Comparison of ENCODE assay signal across 24 cellular contexts in genomic region chr1:216425577-216425976, GRCh38. TPM values are rescaled to one million over a fixed set of nuclear protein-coding genes. Genes with fewer than 3 reads are reported as not detected.
DNase-seq lines count a peak whose midpoint lies in the region; TF ChIP-seq lines count a peak whose summit lies in the region.
"Had no signal": no experiment of that assay in that cellular context is flagged by ENCODE, and none has a peak within 500 bp of the region (broad histone marks: within the 10 kb centered on the region; RNA-seq: fewer than 3 reads in every experiment).

No MANE protein-coding gene starts in this region.

- H3K27me3 ChIP-seq in hepatocyte = no peaks in the 10 kb centered on the region
- no peaks in the 10 kb centered on the region for H3K27me3 ChIP-seq in esophagus muscularis mucosa
- H3K27me3 ChIP-seq: SJCRH30, testis, uterus had no signal

- no peaks in the 10 kb centered on the region for H3K36me3 Mint-ChIP-seq in activated T-helper 1 cell treated with anti-CD3 and anti-CD28 coated beads, Interleukin-12 subunit alpha, Interleukin-12 subunit beta, Interleukin-2, Interleukin-4 antibody, amounts not matched to agents 30 ng/mL and 10 ng/mL and 1 ng/mL, durations not matched to agents 14 hours and 24 hours and 36 hours (ENCODE audit: low read depth)
- H3K36me3 Mint-ChIP-seq: stimulated activated naive B cell treated with anti-CD40 and anti-IgM and Interleukin-4, amounts not matched to agents 10 μg/mL and 1 μg/mL and 100 μg/mL, for 72 hours had no signal

- H3K9me3 Mint-ChIP-seq in activated T-helper 1 cell treated with anti-CD3 and anti-CD28 coated beads, Interleukin-12 subunit alpha, Interleukin-12 subunit beta, Interleukin-2, Interleukin-4 antibody, amounts not matched to agents 30 ng/mL and 10 ng/mL and 1 ng/mL, durations not matched to agents 14 hours and 24 hours and 36 hours = no peaks in the 10 kb centered on the region
- H3K9me3 Mint-ChIP-seq: CD4-positive, alpha-beta T cell; stimulated activated naive B cell treated with anti-CD40 and anti-IgM and Interleukin-4, amounts not matched to agents 10 μg/mL and 1 μg/mL and 100 μg/mL, for 72 hours had no signal

- H3K27ac Mint-ChIP-seq in activated T-helper 1 cell treated with anti-CD3 and anti-CD28 coated beads, Interleukin-12 subunit alpha, Interleukin-12 subunit beta, Interleukin-2, Interleukin-4 antibody, amounts not matched to agents 30 ng/mL and 10 ng/mL and 1 ng/mL, durations not matched to agents 14 hours and 24 hours and 36 hours = no peak overlapping the region
- H3K27ac Mint-ChIP-seq: CD4-positive, alpha-beta T cell; natural killer cell treated with Interleukin-12 subunit alpha and Interleukin-12 subunit beta and Interleukin-15 and Interleukin-18, amount 100 ng/mL, for 72 hours; stimulated activated naive B cell treated with anti-CD40 and anti-IgM and Interleukin-4, amounts not matched to agents 10 μg/mL and 1 μg/mL and 100 μg/mL, for 72 hours had no signal

- H3K79me2 ChIP-seq in hepatocyte = no peaks in the 10 kb centered on the region

- no peak overlapping the region for H3K4me3 Mint-ChIP-seq in activated T-helper 1 cell treated with anti-CD3 and anti-CD28 coated beads, Interleukin-12 subunit alpha, Interleukin-12 subunit beta, Interleukin-2, Interleukin-4 antibody, amounts not matched to agents 30 ng/mL and 10 ng/mL and 1 ng/mL, durations not matched to agents 14 hours and 24 hours and 36 hours
- H3K4me3 Mint-ChIP-seq: CD4-positive, alpha-beta T cell; natural killer cell treated with Interleukin-12 subunit alpha and Interleukin-12 subunit beta and Interleukin-15 and Interleukin-18, amount 100 ng/mL, for 72 hours; stimulated activated naive B cell treated with anti-CD40 and anti-IgM and Interleukin-4, amounts not matched to agents 10 μg/mL and 1 μg/mL and 100 μg/mL, for 72 hours had no signal

- H3K4me1 Mint-ChIP-seq in activated T-helper 1 cell treated with anti-CD3 and anti-CD28 coated beads, Interleukin-12 subunit alpha, Interleukin-12 subunit beta, Interleukin-2, Interleukin-4 antibody, amounts not matched to agents 30 ng/mL and 10 ng/mL and 1 ng/mL, durations not matched to agents 14 hours and 24 hours and 36 hours (ENCODE audit: low read depth) = no peaks in the 10 kb centered on the region
- H3K4me1 Mint-ChIP-seq: stimulated activated naive B cell treated with anti-CD40 and anti-IgM and Interleukin-4, amounts not matched to agents 10 μg/mL and 1 μg/mL and 100 μg/mL, for 72 hours had no signal

- H3K27ac ChIP-seq in hepatocyte (no peak overlapping the region), esophagus muscularis mucosa (replicated peaks in 1 of 4) (no peak overlapping the region)
- H3K27ac ChIP-seq: SJCRH30, testis, uterus, VCaP had no signal

- TF ChIP-seq EP300 in esophagus muscularis mucosa (IDR thresholded peaks at IDR 0.05) = no peak

- H3K9me3 ChIP-seq in hepatocyte (ENCODE audit: low read depth) (no peaks in the 10 kb centered on the region), esophagus muscularis mucosa (no peaks in the 10 kb centered on the region)
- H3K9me3 ChIP-seq: HAP-1, SJCRH30, testis, uterus had no signal

- DNase-seq in D341Med (ENCODE audit: low spot score) (peak; percentile 57), NCI-H226 (peak; percentile 41), cardiac fibroblast (ENCODE audit: low read depth in 2 of 2) (peak; percentile 14 to 61), hepatocyte (ENCODE audit: low spot score) (peak; percentile 28), NCI-H526 (lab: John Stamatoyannopoulos, UW) (no peak), cortex of kidney (lab: John Stamatoyannopoulos, UW) (no peak), esophagus muscularis mucosa (ENCODE audit: extremely low spot score) (no peak)
- DNase-seq in activated T-helper 1 cell treated with anti-CD3 and anti-CD28 coated beads, Interleukin-12 subunit alpha, Interleukin-12 subunit beta, Interleukin-2, Interleukin-4 antibody, amounts not matched to agents 30 ng/mL and 10 ng/mL and 1 ng/mL, durations not matched to agents 14 hours and 24 hours and 36 hours (ENCODE audit: low spot score) = no peak
- DNase-seq: activated CD8-positive, alpha-beta memory T cell treated with anti-CD3 and anti-CD28 coated beads, Interleukin-2, amount 50 U/mL, for 48 hours; activated effector memory CD4-positive, alpha-beta T cell treated with anti-CD3 and anti-CD28 coated beads, Interleukin-2, amount 50 U/mL, for 16 hours; CD4-positive, alpha-beta T cell; KBM-7; NCI-H2171; NCI-H774; PC-3; SJCRH30; stimulated activated naive B cell treated with anti-CD40 and anti-IgM and Interleukin-4, amounts not matched to agents 10 μg/mL and 1 μg/mL and 100 μg/mL, for 72 hours; testis; uterus had no signal

- no peaks in the 10 kb centered on the region for H3K4me1 ChIP-seq in hepatocyte (ENCODE audit: insufficient read depth)
- peaks cover 0 to 4% (median 0%) of the 10 kb centered on the region in 4 donors for H3K4me1 ChIP-seq in esophagus muscularis mucosa
- H3K4me1 ChIP-seq: HAP-1, SJCRH30, testis, uterus had no signal

- H3K4me3 ChIP-seq in cardiac fibroblast (replicated peaks in 1 of 2; ENCODE audit: low read depth in 2 of 2, low read length in 2 of 2) = no peak overlapping the region
- no peak overlapping the region for H3K4me3 ChIP-seq in hepatocyte
- H3K4me3 ChIP-seq in esophagus muscularis mucosa = no peak overlapping the region
- H3K4me3 ChIP-seq: HAP-1, SJCRH30, testis, uterus had no signal

- no peak overlapping the region for H3K4me2 ChIP-seq in hepatocyte

- H3K27me3 Mint-ChIP-seq in activated T-helper 1 cell treated with anti-CD3 and anti-CD28 coated beads, Interleukin-12 subunit alpha, Interleukin-12 subunit beta, Interleukin-2, Interleukin-4 antibody, amounts not matched to agents 30 ng/mL and 10 ng/mL and 1 ng/mL, durations not matched to agents 14 hours and 24 hours and 36 hours (ENCODE audit: insufficient read depth) = no peaks in the 10 kb centered on the region
- H3K27me3 Mint-ChIP-seq: CD4-positive, alpha-beta T cell; natural killer cell treated with Interleukin-12 subunit alpha and Interleukin-12 subunit beta and Interleukin-15 and Interleukin-18, amount 100 ng/mL, for 72 hours; stimulated activated naive B cell treated with anti-CD40 and anti-IgM and Interleukin-4, amounts not matched to agents 10 μg/mL and 1 μg/mL and 100 μg/mL, for 72 hours had no signal

- no peaks in the 10 kb centered on the region for H4K20me1 ChIP-seq in hepatocyte (ENCODE audit: insufficient read depth, poor library complexity, severe bottlenecking)

- no peaks in the 10 kb centered on the region for H3K9me2 ChIP-seq in hepatocyte (replicated peaks; ENCODE audit: insufficient read depth)

- H3K36me3 ChIP-seq in hepatocyte (replicated peaks; ENCODE audit: insufficient read depth, low read depth) = no peaks in the 10 kb centered on the region
- H3K36me3 ChIP-seq in esophagus muscularis mucosa = no peaks in the 10 kb centered on the region
- H3K36me3 ChIP-seq: HAP-1, SJCRH30, uterus had no signal

- H2AFZ ChIP-seq in hepatocyte = no peak overlapping the region

- intact Hi-C loops in activated T-helper 1 cell treated with anti-CD3 and anti-CD28 coated beads, Interleukin-12 subunit alpha, Interleukin-12 subunit beta, Interleukin-2, Interleukin-4 antibody, amounts not matched to agents 30 ng/mL and 10 ng/mL and 1 ng/mL, durations not matched to agents 14 hours and 24 hours and 36 hours (cut with micrococcal nuclease) = no loop called here
- intact Hi-C loops in esophagus muscularis mucosa (cut with DNase I) = no loop called here

- TF ChIP-seq POLR2A in esophagus muscularis mucosa (IDR thresholded peaks at IDR 0.05; ENCODE audit: low read depth) = no peak

- no peak for TF ChIP-seq CTCF in cardiac fibroblast (IDR thresholded peaks at IDR 0.05; ENCODE audit: low read depth, low read length)
- TF ChIP-seq CTCF in hepatocyte (IDR thresholded peaks at IDR 0.05; ENCODE audit: poor library complexity) = no peak
- TF ChIP-seq CTCF in esophagus muscularis mucosa (IDR thresholded peaks at IDR 0.05) = no peak

- WGBS in hepatocyte (ENCODE audit: low lambda C conversion rate, missing lambda C conversion rate) = 77% methylated on average over 5 of the region's 5 CpGs
- 76% methylated on average over 5 of the region's 5 CpGs for WGBS in esophagus muscularis mucosa

RNA-seq across cellular contexts. Expression of gene USH2A, which starts 2.3 kb away (rescaled TPM):
- 0.07 and 0.20 TPM in 2 replicates for total RNA-seq in hepatocyte
- polyA plus RNA-seq in hepatocyte = not detected in 2 replicates
- not detected in 2 replicates for total RNA-seq in activated T-helper 1 cell treated with anti-CD3 and anti-CD28 coated beads, Interleukin-12 subunit alpha, Interleukin-12 subunit beta, Interleukin-2, Interleukin-4 antibody, amounts not matched to agents 30 ng/mL and 10 ng/mL and 1 ng/mL, durations not matched to agents 14 hours and 24 hours and 36 hours
- total RNA-seq in esophagus muscularis mucosa = 1 to 10 TPM in 1 of 4 donors, under 1 TPM in 3; under 0.01 to 1.9 (median under 0.01) TPM
- total RNA-seq: CD4-positive, alpha-beta T cell; G401; natural killer cell treated with Interleukin-12 subunit alpha and Interleukin-12 subunit beta and Interleukin-15 and Interleukin-18, amount 100 ng/mL, for 72 hours; PC-3; T-helper 1 cell treated with Interleukin-12 subunit alpha and Interleukin-12 subunit beta and Interleukin-4 antibody, amounts not matched to agents 30 ng/mL and 1 ng/mL, for 36 hours had no signal

Comparison
In these comparisons a context has a peak if more than half of its experiments do, and no peak if none do; other contexts are left out.
1. DNase-seq: peak in D341Med (single experiment), NCI-H226 (single experiment), cardiac fibroblast (2 of 2) and hepatocyte (single experiment); none in NCI-H526 (0 of 2), activated T-helper 1 cell treated with anti-CD3 and anti-CD28 coated beads, Interleukin-12 subunit alpha, Interleukin-12 subunit beta, Interleukin-2, Interleukin-4 antibody, amounts not matched to agents 30 ng/mL and 10 ng/mL and 1 ng/mL, durations not matched to agents 14 hours and 24 hours and 36 hours (single experiment), cortex of kidney (single experiment) and esophagus muscularis mucosa (single experiment).